11 cellular contexts compared by ENCODE assay signal in genomic region chr3:24145981-24146822, GRCh38.
DNase-seq lines count a peak whose midpoint lies in the region; ATAC-seq and TF ChIP-seq lines count a peak whose summit lies in the region.
"Had no signal": no experiment of that assay in that cellular context is flagged by ENCODE, and none has a peak within 500 bp of the region (broad histone marks: within the 10 kb centered on the region; RNA-seq: fewer than 3 reads in every experiment).

No MANE protein-coding gene starts in this region.

- H3K4me1 ChIP-seq in lower lobe of right lung = peaks cover 9% of the 10 kb centered on the region

- H3K9me3 ChIP-seq in lower lobe of right lung = no peaks in the 10 kb centered on the region
- H3K9me3 ChIP-seq: BLaER1 treated with 17β-estradiol and CSF1 and Interleukin-3, amounts not matched to agents 10 nM and 100 nM had no signal

- H3K4me3 ChIP-seq in lower lobe of right lung = no peak overlapping the region
- H3K4me3 ChIP-seq: BLaER1 treated with 17β-estradiol and CSF1 and Interleukin-3, amounts not matched to agents 10 nM and 100 nM; SK-N-MC had no signal

- no peaks in the 10 kb centered on the region for H3K27me3 ChIP-seq in lower lobe of right lung (ENCODE audit: low read depth)
- H3K27me3 ChIP-seq: BLaER1 treated with 17β-estradiol and CSF1 and Interleukin-3, amounts not matched to agents 10 nM and 100 nM had no signal

- intact Hi-C loops in lower lobe of right lung (cut with DNase I) = no loop called here

- H3K27ac ChIP-seq in 22Rv1 (0 out of 2 replicates have a peak overlapping the region, but pooled peaks have one; percentile 7), caudate nucleus (ENCODE audit: low read depth, low read length) (peak overlapping the region; percentile 18), lower lobe of right lung (peak overlapping the region; percentile 78)
- H3K27ac ChIP-seq: BLaER1 treated with 17β-estradiol and CSF1 and Interleukin-3, amounts not matched to agents 10 nM and 100 nM; SK-N-MC had no signal

- no peaks in the 10 kb centered on the region for H3K36me3 ChIP-seq in lower lobe of right lung
- H3K36me3 ChIP-seq: BLaER1 treated with 17β-estradiol and CSF1 and Interleukin-3, amounts not matched to agents 10 nM and 100 nM had no signal

- TF ChIP-seq CTCF in 22Rv1 (IDR thresholded peaks at IDR 0.05) = no peak
- no peak for TF ChIP-seq CTCF in lower lobe of right lung (IDR thresholded peaks at IDR 0.05)

- ATAC-seq in lower lobe of right lung = peak; percentile 69 to 83
- no peak for ATAC-seq in GM18517 (IDR thresholded peaks at IDR 0.05; ENCODE audit: unreplicated experiment)

- peak; percentile 25 for DNase-seq in HuH-7.5 (ENCODE audit: low spot score)
- DNase-seq in caudate nucleus (lab: John Stamatoyannopoulos, UW) = peak in 2 of 61 donors; percentile 10 to 26
- no peak for DNase-seq in lower lobe of right lung
- DNase-seq in NCI-H526 (lab: John Stamatoyannopoulos, UW) = no peak
- no peak for DNase-seq in SK-N-DZ (ENCODE audit: low spot score)
- DNase-seq in DMS79 treated with DMSO at 0.1 percent for 48 hours (lab: John Stamatoyannopoulos, UW) = no peak
- DNase-seq: stimulated activated CD4-positive, alpha-beta T cell treated with anti-CD3 and anti-CD28 coated beads, Interleukin-4, amount 100 ng/mL, for 4 hours had no signal

Comparison
In these comparisons a context has a peak if more than half of its experiments do, and no peak if none do; other contexts are left out.
1. H3K27ac ChIP-seq: peak in every context shown above with its lines; median percentile 78 in lower lobe of right lung; 18 in caudate nucleus; 7 in 22Rv1.